In the genomic region with DNA sequence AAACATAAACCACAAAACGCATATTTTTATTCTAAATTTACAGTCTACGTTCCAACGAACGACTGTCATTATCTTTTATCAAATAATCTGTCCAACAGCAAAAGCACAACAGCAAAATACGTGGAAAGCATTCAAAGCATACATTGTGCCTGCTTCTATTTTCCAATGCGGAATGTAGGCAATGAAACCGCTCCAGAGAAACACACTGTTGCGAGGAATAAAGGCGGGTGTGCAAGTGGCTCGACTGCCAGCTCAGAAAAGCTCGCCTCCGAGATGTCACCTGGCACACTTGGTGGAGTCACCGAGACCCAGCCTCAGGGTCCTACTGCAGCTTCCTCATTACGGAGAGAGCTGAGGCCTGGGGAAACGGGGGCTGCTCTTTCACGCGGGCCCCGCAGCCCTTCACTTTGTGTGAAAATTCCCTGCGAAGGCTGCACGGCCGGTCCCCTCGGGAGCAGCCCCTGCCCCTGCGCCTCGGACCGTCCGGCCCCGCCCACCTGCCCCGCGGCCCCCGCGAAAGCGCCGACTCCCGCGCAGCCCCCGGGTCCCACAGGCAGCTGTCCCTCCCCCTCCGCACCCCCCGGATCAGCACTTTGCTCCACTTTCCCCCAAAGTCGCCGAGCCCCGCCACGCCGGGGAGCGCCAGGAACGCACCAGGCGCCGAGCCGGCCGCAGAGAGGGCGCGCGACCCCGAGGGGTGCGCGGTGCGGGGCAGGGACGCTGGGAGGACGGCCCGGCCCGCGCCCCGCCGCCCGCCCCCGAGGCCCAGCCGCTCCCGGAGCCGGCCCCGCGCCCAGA, we compare ENCODE assay signal across 9 cellular contexts. TPM values are rescaled to one million over a fixed set of nuclear protein-coding genes. Genes with fewer than 3 reads are reported as not detected.
DNase-seq lines count a peak whose midpoint lies in the region; ATAC-seq and TF ChIP-seq lines count a peak whose summit lies in the region.
"Had no signal": no experiment of that assay in that cellular context is flagged by ENCODE, and none has a peak within 500 bp of the region (broad histone marks: within the 10 kb centered on the region; RNA-seq: fewer than 3 reads in every experiment).

No MANE protein-coding gene starts in this region.

- peaks cover 19% of the 10 kb centered on the region for H3K4me1 ChIP-seq in Karpas-422 (ENCODE audit: low read length)
- no peaks in the 10 kb centered on the region; the same call in 1 of the 2 replicates for H3K4me1 ChIP-seq in iPS-20b (ENCODE audit: insufficient read depth, low read length)
- peaks cover 5% of the 10 kb centered on the region for H3K4me1 ChIP-seq in skeletal muscle satellite cell (ENCODE audit: control insufficient read depth, insufficient read depth, low read length)

- H3K79me2 ChIP-seq in Karpas-422 (ENCODE audit: low read length), result no peaks in the 10 kb centered on the region

- no peak for TF ChIP-seq CTCF in brain microvascular endothelial cell (IDR thresholded peaks at IDR 0.05; ENCODE audit: low read depth, low read length, missing control alignments)

- H2AFZ ChIP-seq in Karpas-422 (ENCODE audit: low read length), result peak overlapping the region; percentile 42; the same call in 1 of the 2 replicates

- H3K27me3 ChIP-seq in Karpas-422 (ENCODE audit: low read length) (no peaks in the 10 kb centered on the region), brain microvascular endothelial cell (replicated peaks) (peaks cover 14% of the 10 kb centered on the region), iPS-20b (ENCODE audit: insufficient read depth, low read length) (peaks cover 54% of the 10 kb centered on the region), skeletal muscle satellite cell (ENCODE audit: control insufficient read depth, insufficient read depth, low read length) (peaks cover 65% of the 10 kb centered on the region)

- H3K4me2 ChIP-seq in Karpas-422 (ENCODE audit: low read depth, low read length, poor library complexity, severe bottlenecking), result peak overlapping the region; percentile 61
- H3K4me2 ChIP-seq in skeletal muscle satellite cell (ENCODE audit: low read length), result peak overlapping the region; percentile 78

- peak overlapping the region; percentile 22; the same call in 1 of the 2 replicates for H3K9ac ChIP-seq in Karpas-422 (ENCODE audit: low read length)
- H3K9ac ChIP-seq in iPS-20b (ENCODE audit: low read depth, low read length), result no peak overlapping the region
- H3K9ac ChIP-seq in skeletal muscle satellite cell (ENCODE audit: low read depth, low read length), result no peak overlapping the region

- peak; percentile 38 for DNase-seq in GDM1 (lab: John Stamatoyannopoulos, UW)
- no peak for DNase-seq in Karpas-422
- peak; percentile 47 for DNase-seq in T-helper 9 cell
- no peak for DNase-seq in brain microvascular endothelial cell
- DNase-seq in HCEC 1CT, result no peak

- no peaks in the 10 kb centered on the region for H3K9me2 ChIP-seq in Karpas-422 (replicated peaks; ENCODE audit: insufficient read depth, low read length)

- no peak for ATAC-seq in GM21515 (IDR thresholded peaks at IDR 0.05; ENCODE audit: unreplicated experiment)

- H3K9me3 ChIP-seq in Karpas-422 (ENCODE audit: low read length) (no peaks in the 10 kb centered on the region), iPS-20b (ENCODE audit: insufficient read depth, low read depth, low read length) (no peaks in the 10 kb centered on the region), skeletal muscle satellite cell (replicated peaks; ENCODE audit: low read length) (no peaks in the 10 kb centered on the region)

- H3K36me3 ChIP-seq in Karpas-422 (ENCODE audit: insufficient read depth, low read length), result no peaks in the 10 kb centered on the region
- H3K36me3 ChIP-seq in brain microvascular endothelial cell (replicated peaks), result no peaks in the 10 kb centered on the region
- no peaks in the 10 kb centered on the region for H3K36me3 ChIP-seq in iPS-20b (ENCODE audit: insufficient read depth, low read depth, low read length)
- H3K36me3 ChIP-seq in skeletal muscle satellite cell (ENCODE audit: insufficient read depth, low read length), result no peaks in the 10 kb centered on the region
- H3K36me3 ChIP-seq: SJSA1 had no signal

- H3K27ac ChIP-seq in Karpas-422 (ENCODE audit: low read length) (no peak overlapping the region), brain microvascular endothelial cell (no peak overlapping the region), iPS-20b (ENCODE audit: low read length) (no peak overlapping the region)
- H3K27ac ChIP-seq: SJSA1 had no signal

- no peaks in the 10 kb centered on the region for H4K20me1 ChIP-seq in Karpas-422 (ENCODE audit: insufficient read depth, low read depth, low read length)

- H3K4me3 ChIP-seq in Karpas-422 (ENCODE audit: low read length) (peak overlapping the region; percentile 47), brain microvascular endothelial cell (ENCODE audit: low read depth, low read length) (peak overlapping the region; percentile 15), iPS-20b (ENCODE audit: low read length) (peak overlapping the region; percentile 58), skeletal muscle satellite cell (ENCODE audit: low read length) (peak overlapping the region; percentile 61)

- in situ Hi-C loops in brain microvascular endothelial cell (cut with HindIII; ENCODE audit: low pct_ligation_motif_present, low sequenced_read_pairs), result no loop called here

RNA-seq across cellular contexts. Expression of a gene that starts 0.7 kb away (rescaled TPM):
- 0.15 and 0.43 TPM in 2 replicates for total RNA-seq in Karpas-422 (2014; rRNA removed; shearing (Covaris generic); ENCODE audit: low replicate concordance)
- total RNA-seq in skeletal muscle satellite cell (2012; rRNA removed), result 0.22 TPM in 1 of 2 replicates, not detected in the other
- total RNA-seq: SJSA1 had no signal

Comparison
In these comparisons a context has a peak if more than half of its experiments do, and no peak if none do; other contexts are left out.
1. DNase-seq: peak in GDM1 (single experiment) and T-helper 9 cell (single experiment); none in Karpas-422 (single experiment), brain microvascular endothelial cell (single experiment) and HCEC 1CT (single experiment).
2. Peak in every context shown above with its lines, with median percentiles within 50 percentile points of each other: H3K4me3 ChIP-seq.